ENCODE assay signal across 15 cellular contexts in the genomic region with DNA sequence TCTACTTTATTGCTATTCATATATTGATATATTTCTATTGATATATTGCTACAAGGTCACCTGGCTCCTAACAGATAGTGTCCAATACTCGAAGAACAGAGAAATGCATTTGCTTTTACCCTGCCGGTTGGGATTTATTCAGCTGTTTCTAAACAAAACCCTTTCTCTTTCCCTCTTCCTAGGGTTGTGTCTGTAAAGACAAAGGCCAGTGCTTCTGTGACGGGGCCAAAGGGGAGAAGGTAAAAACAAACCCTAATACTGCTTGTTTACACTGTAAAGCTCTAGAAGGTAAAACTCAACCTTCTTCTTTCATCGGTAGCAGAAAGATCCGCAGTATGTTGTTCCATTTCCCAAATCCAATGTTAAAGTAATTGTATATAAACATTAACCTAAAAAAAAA.
"Had no signal": no experiment of that assay in that cellular context is flagged by ENCODE, and none has a peak within 500 bp of the region (broad histone marks: within the 10 kb centered on the region; RNA-seq: fewer than 3 reads in every experiment).

No MANE protein-coding gene starts in this region.

- H3K4me3 ChIP-seq: adrenal gland, body of pancreas, breast epithelium, Peyer's patch, SJSA1 had no signal

- H3K4me2 ChIP-seq: SK-N-SH had no signal

- H3K27me3 ChIP-seq: adrenal gland, body of pancreas, breast epithelium, Peyer's patch had no signal

- H3K9me3 ChIP-seq: adrenal gland, body of pancreas, breast epithelium, Peyer's patch, SJSA1, SK-N-SH had no signal

- H3K36me3 ChIP-seq: adrenal gland, breast epithelium, Peyer's patch, SJSA1 had no signal

- H3K4me1 ChIP-seq: body of pancreas, breast epithelium, Peyer's patch, SJSA1 had no signal

- H3K9ac ChIP-seq: SK-N-SH had no signal

- DNase-seq: NCI-H1436 treated with DMSO at 0.1 percent for 48 hours, NCI-H2029, NCI-H2107, NCI-H2171, NCI-H510A, NCI-H526 treated with DMSO at 0.1 percent for 48 hours, SHP77 treated with DMSO at 0.1 percent for 48 hours had no signal

- ATAC-seq: activated T-cell treated with anti-CD3 and anti-CD28 coated beads, Interleukin-2, amount 50 U/mL, for 4 hours; T-cell had no signal

- H3K9me2 ChIP-seq: SK-N-SH had no signal

- H3K27ac ChIP-seq: adrenal gland, body of pancreas, breast epithelium, Peyer's patch, SJSA1 had no signal
